Comparison of ENCODE assay signal across 8 cellular contexts in genomic region chr2:37343537-37344434, GRCh38. TPM values are rescaled to one million over a fixed set of nuclear protein-coding genes. Genes with fewer than 3 reads are reported as not detected.
DNase-seq lines count a peak whose midpoint lies in the region; ATAC-seq, FAIRE-seq and TF ChIP-seq lines count a peak whose summit lies in the region.

No MANE protein-coding gene starts in this region.

- H3K4me2 ChIP-seq in HCT116 (ENCODE audit: low read length) (no peak overlapping the region), parathyroid adenoma (ENCODE audit: low read length) (peak overlapping the region; percentile 95)

- H3K79me2 ChIP-seq in HCT116 (ENCODE audit: insufficient read depth, low read length) (no peaks in the 10 kb centered on the region), parathyroid adenoma (no peaks in the 10 kb centered on the region)

- H3K27ac ChIP-seq in HCT116 (ENCODE audit: low read depth, low read length) (no peak overlapping the region), cardiac muscle cell (no peak overlapping the region), parathyroid adenoma (no peak overlapping the region)

- H4K20me1 ChIP-seq in HCT116 (ENCODE audit: insufficient read depth), result no peaks in the 10 kb centered on the region

- CTCF ChIA-PET in HCT116 (lab: Charles Lee), result interaction anchor here (1.6 kb wide), 1 partner anchor 534 kb away, joined by 6 read pairs; no protein-coding TSS in a partner anchor
- CTCF ChIA-PET in activated CD4-positive, alpha-beta memory T cell treated with anti-CD3 and anti-CD28 coated beads for 36 hours (lab: Charles Lee), result no interaction called here

- H3K27me3 ChIP-seq in HCT116 (ENCODE audit: insufficient read depth, low read length) (no peaks in the 10 kb centered on the region), cardiac muscle cell (no peaks in the 10 kb centered on the region), parathyroid adenoma (ENCODE audit: control insufficient read depth, insufficient read depth, low read length) (no peaks in the 10 kb centered on the region)

- H3K4me1 ChIP-seq in HCT116 (ENCODE audit: control insufficient read depth in 1 of 2, insufficient read depth in 2 of 2, low read length in 2 of 2) (no peaks in the 10 kb centered on the region), cardiac muscle cell (ENCODE audit: low read depth) (no peaks in the 10 kb centered on the region), parathyroid adenoma (no peaks in the 10 kb centered on the region)

- peak; percentile 79 for ATAC-seq in HCT116

- no peaks in the 10 kb centered on the region for H3K9me3 Mint-ChIP-seq in activated CD4-positive, alpha-beta memory T cell treated with anti-CD3 and anti-CD28 coated beads for 36 hours

- H3K27me3 Mint-ChIP-seq in activated CD4-positive, alpha-beta memory T cell treated with anti-CD3 and anti-CD28 coated beads for 36 hours, result peaks cover 30% of the 10 kb centered on the region

- H3K4me3 Mint-ChIP-seq in activated CD4-positive, alpha-beta memory T cell treated with anti-CD3 and anti-CD28 coated beads for 36 hours, result peak overlapping the region; percentile 74

- H3K36me3 Mint-ChIP-seq in activated CD4-positive, alpha-beta memory T cell treated with anti-CD3 and anti-CD28 coated beads for 36 hours, result no peaks in the 10 kb centered on the region

- H3K9me2 ChIP-seq in HCT116 (ENCODE audit: insufficient read depth), result no peaks in the 10 kb centered on the region

- H3K4me3 ChIP-seq in AG09309 (ENCODE audit: control insufficient read depth, low read depth, low read length), result no peak overlapping the region; the same call in 1 of the 2 replicates
- no peak overlapping the region for H3K4me3 ChIP-seq in HCT116 (replicated peaks in 1 of 2; ENCODE audit: low read depth in 1 of 2, low read length in 2 of 2)
- H3K4me3 ChIP-seq in cardiac muscle cell, result no peak overlapping the region
- peak overlapping the region; percentile 66 for H3K4me3 ChIP-seq in parathyroid adenoma (ENCODE audit: low read depth, low read length)

- TF ChIP-seq CTCF in AG09309 (IDR thresholded peaks at IDR 0.05; ENCODE audit: control insufficient read depth, insufficient read depth, low read depth, low read length, missing control alignments), result peak; percentile 42
- TF ChIP-seq CTCF in HCT116 (IDR thresholded peaks at IDR 0.05 in 2 of 3, conservative IDR thresholded peaks at IDR 0.05 in 1 of 3; ENCODE audit: borderline replicate concordance in 1 of 3, insufficient read depth in 1 of 3, low read depth in 2 of 3, low read length in 2 of 3), result peak in 2 of 3 experiments; percentile 23 to 35; a peak in 4 of 6 replicates
- TF ChIP-seq CTCF in cardiac muscle cell (IDR thresholded peaks at IDR 0.05; ENCODE audit: low read depth, low read length), result peak; percentile 52
- TF ChIP-seq CTCF in parathyroid adenoma (IDR thresholded peaks at IDR 0.05), result no peak

- no TSS peak for BruUV-seq in HCT116 (replicated peaks; lab: Mats Ljungman, UMichigan)

- intact Hi-C loops in HCT116 (cut with micrococcal nuclease), result no loop called here
- intact Hi-C loops in activated CD4-positive, alpha-beta memory T cell treated with anti-CD3 and anti-CD28 coated beads for 36 hours (cut with micrococcal nuclease), result loop anchor here (2.0 kb wide), 1 partner anchor 19 kb away; the partner anchor contains the start of gene PRKD3

- DNase-seq in AG09309 (ENCODE audit: low read depth) (peak; percentile 25), HCT116 (ENCODE audit: low read depth, low spot score) (no peak), cardiac muscle cell (ENCODE audit: low read depth in 1 of 2, low spot score in 1 of 2) (peak in 1 of 2 donors; percentile 72), NAMALWA (ENCODE audit: low spot score) (no peak), GM19239 (ENCODE audit: insufficient read length, low spot score) (no peak), NCI-H1694 treated with DMSO at 0.1 percent for 48 hours (lab: John Stamatoyannopoulos, UW) (no peak)
- DNase-seq in activated CD4-positive, alpha-beta memory T cell treated with anti-CD3 and anti-CD28 coated beads for 36 hours, result no peak

- H3K9ac ChIP-seq in HCT116 (ENCODE audit: low read length), result no peak overlapping the region
- H3K9ac ChIP-seq in parathyroid adenoma, result no peak overlapping the region

- H3K36me3 ChIP-seq in HCT116 (ENCODE audit: control insufficient read depth in 1 of 2, insufficient read depth in 2 of 2, low read length in 2 of 2), result no peaks in the 10 kb centered on the region
- H3K36me3 ChIP-seq in cardiac muscle cell, result no peaks in the 10 kb centered on the region
- H3K36me3 ChIP-seq in parathyroid adenoma (ENCODE audit: control insufficient read depth, insufficient read depth, low read length), result no peaks in the 10 kb centered on the region

- FAIRE-seq in GM19239 (lab: Jason Lieb, UNC), result no peak

- POLR2A ChIA-PET in HCT116 (lab: Charles Lee), result no interaction called here
- POLR2A ChIA-PET in activated CD4-positive, alpha-beta memory T cell treated with anti-CD3 and anti-CD28 coated beads for 36 hours (lab: Charles Lee), result no interaction called here

- H3K4me1 Mint-ChIP-seq in activated CD4-positive, alpha-beta memory T cell treated with anti-CD3 and anti-CD28 coated beads for 36 hours (ENCODE audit: low read depth), result peaks cover 25% of the 10 kb centered on the region

- H3K9me3 ChIP-seq in HCT116 (ENCODE audit: control insufficient read depth in 1 of 2, insufficient read depth in 1 of 2, low read depth in 1 of 2, low read length in 2 of 2), result no peaks in the 10 kb centered on the region
- no peaks in the 10 kb centered on the region for H3K9me3 ChIP-seq in cardiac muscle cell (ENCODE audit: low read depth)
- H3K9me3 ChIP-seq in parathyroid adenoma (ENCODE audit: control insufficient read depth, low read length), result no peaks in the 10 kb centered on the region

- RAD21 ChIA-PET in HCT116 (lab: Charles Lee; ENCODE audit: low non-redundant PET in 1 of 2, low total read pairs in 2 of 2, uncharacterized antibody in 2 of 2, unreplicated experiment in 2 of 2), result no interaction called here

- H2AFZ ChIP-seq in HCT116 (ENCODE audit: low read depth, low read length, poor library complexity, severe bottlenecking) (no peak overlapping the region), parathyroid adenoma (peak overlapping the region; percentile 84)

- H3K27ac Mint-ChIP-seq in activated CD4-positive, alpha-beta memory T cell treated with anti-CD3 and anti-CD28 coated beads for 36 hours, result no peak overlapping the region

- TF ChIP-seq POLR2A in HCT116 (IDR thresholded peaks at IDR 0.05; ENCODE audit: borderline replicate concordance, extremely low read depth, insufficient read depth, insufficient read length), result no peak

- TF ChIP-seq RAD21 in HCT116 (IDR thresholded peaks at IDR 0.05; ENCODE audit: low read depth), result 0 out of 2 replicates have a peak, but pooled peaks have one; percentile 28

TF ChIP-seq in HCT116, 20 proteins besides CTCF, POLR2A, EP300 and RAD21:
- TF ChIP-seq ZBTB33 (IDR thresholded peaks at IDR 0.05; ENCODE audit: extremely low read depth, insufficient replicate concordance, low read length), result no peak
- 0 out of 2 replicates have a peak, but pooled peaks have one; percentile 27 for TF ChIP-seq EGR1 (IDR thresholded peaks at IDR 0.05; ENCODE audit: low read depth)
TF ChIP-seq in HCT116: peak in this region for 1.

RNA-seq across cellular contexts. Expression of gene QPCT, which starts 0.6 kb away (rescaled TPM):
- not detected for total RNA-seq in HCT116 (2021; ENCODE audit: unreplicated experiment)
- polyA plus RNA-seq in HCT116 (2012), result not detected in 2 replicates
- under 1 TPM; 0.43 to 0.68 TPM for total RNA-seq in activated CD4-positive, alpha-beta memory T cell treated with anti-CD3 and anti-CD28 coated beads for 36 hours
- 0.33 TPM in 1 of 2 replicates, not detected in the other for total RNA-seq in cardiac muscle cell
- not detected in 2 replicates for polyA plus RNA-seq in cardiac muscle cell

RNA-seq across cellular contexts. Expression of gene PRKD3, which starts 19.2 kb away (rescaled TPM):
- total RNA-seq in HCT116 (2021; ENCODE audit: unreplicated experiment) (13.9 TPM), cardiac muscle cell (11.1 and 20.2 TPM in 2 replicates)
- 4.6 and 5.7 TPM in 2 replicates for polyA plus RNA-seq in HCT116 (2012)
- 10 to 100 TPM; 22.5 to 24.7 TPM for total RNA-seq in activated CD4-positive, alpha-beta memory T cell treated with anti-CD3 and anti-CD28 coated beads for 36 hours
- 13.2 and 16.0 TPM in 2 replicates for polyA plus RNA-seq in cardiac muscle cell
